In the genomic region with DNA sequence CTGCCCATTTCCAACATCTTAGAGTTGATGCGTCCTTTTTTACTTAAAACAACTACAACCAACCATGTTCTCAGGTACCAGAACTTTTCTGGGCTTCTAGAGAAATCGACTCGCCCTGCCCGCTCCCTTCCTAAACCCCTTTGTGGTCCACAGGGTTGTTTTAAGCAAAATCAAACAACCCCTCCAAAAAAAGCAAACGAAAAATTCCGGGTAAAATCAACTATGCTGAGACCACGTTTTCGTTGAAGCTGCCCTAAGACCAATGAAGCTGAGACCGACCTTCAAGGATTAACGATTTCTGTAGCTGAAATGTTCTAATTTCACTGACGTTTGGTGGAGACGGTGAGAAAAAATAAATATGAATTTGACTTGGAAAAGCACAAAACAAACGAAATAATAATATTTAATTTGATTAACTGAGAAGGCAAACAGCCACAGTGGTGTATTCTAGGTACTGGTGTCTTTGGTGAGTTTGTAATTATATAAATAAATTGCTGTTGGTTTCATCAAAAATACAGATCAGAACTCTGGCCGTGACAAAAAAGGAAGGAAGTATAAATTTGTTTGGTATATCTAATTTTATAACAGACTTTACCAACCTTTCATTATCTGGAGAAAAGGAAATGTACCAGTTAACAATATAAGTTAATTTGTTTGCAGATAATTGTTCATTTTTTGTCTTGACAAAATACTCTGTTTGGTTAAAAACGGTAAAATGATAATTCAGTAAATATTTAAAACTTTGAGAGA, we compare ENCODE assay signal across 8 cellular contexts. TPM values are rescaled to one million over a fixed set of nuclear protein-coding genes. Genes with fewer than 3 reads are reported as not detected.
DNase-seq lines count a peak whose midpoint lies in the region; ATAC-seq and TF ChIP-seq lines count a peak whose summit lies in the region.

No MANE protein-coding gene starts in this region.

- peak overlapping the region; percentile 76 for H3K27ac Mint-ChIP-seq in activated CD4-positive, alpha-beta T cell treated with anti-CD3 and anti-CD28 coated beads, Interleukin-2, amount 10 ng/mL, durations not matched to agents 7 days and 5 days

- H3K79me2 ChIP-seq in OCI-LY3 (ENCODE audit: low read length): peaks cover 48% of the 10 kb centered on the region

- H3K27me3 ChIP-seq in OCI-LY3 (ENCODE audit: low read depth, low read length) (no peaks in the 10 kb centered on the region), spleen (replicated peaks in 1 of 7) (peaks cover 3 to 100% (median 99%) of the 10 kb centered on the region in 7 donors)

- TF ChIP-seq CTCF in OCI-LY3 (IDR thresholded peaks at IDR 0.05; ENCODE audit: low read depth, low read length): no peak
- TF ChIP-seq CTCF in spleen (IDR thresholded peaks at IDR 0.05 in 8 of 11, conservative IDR thresholded peaks at IDR 0.05 in 3 of 11): no peak

- H3K4me1 Mint-ChIP-seq in activated CD4-positive, alpha-beta T cell treated with anti-CD3 and anti-CD28 coated beads, Interleukin-2, amount 10 ng/mL, durations not matched to agents 7 days and 5 days: peaks cover 29% of the 10 kb centered on the region

- CTCF ChIA-PET in activated CD4-positive, alpha-beta T cell treated with anti-CD3 and anti-CD28 coated beads, Interleukin-2, amount 10 ng/mL, durations not matched to agents 7 days and 5 days (lab: Charles Lee): no interaction called here

- peaks cover 5% of the 10 kb centered on the region for H3K36me3 Mint-ChIP-seq in activated CD4-positive, alpha-beta T cell treated with anti-CD3 and anti-CD28 coated beads, Interleukin-2, amount 10 ng/mL, durations not matched to agents 7 days and 5 days (ENCODE audit: low read depth)

- H3K4me2 ChIP-seq in OCI-LY3 (ENCODE audit: low read length): peak overlapping the region; percentile 76

- peaks cover 16% of the 10 kb centered on the region; the same call in 1 of the 2 replicates for H3K4me1 ChIP-seq in OCI-LY3 (ENCODE audit: low read length)
- peaks cover 19 to 40% (median 32%) of the 10 kb centered on the region in 6 donors for H3K4me1 ChIP-seq in spleen

- intact Hi-C loops in spleen (cut with DNase I; ENCODE audit: low total_unique reads): no loop called here

- TF ChIP-seq POLR2A in spleen (IDR thresholded peaks at IDR 0.05): no peak

- H3K9me3 ChIP-seq in OCI-LY3 (ENCODE audit: insufficient read depth, low read length) (no peaks in the 10 kb centered on the region), spleen (peaks cover 0 to 22% (median 0%) of the 10 kb centered on the region in 8 donors)

- H3K36me3 ChIP-seq in OCI-LY3 (replicated peaks; ENCODE audit: low read depth, low read length) (no peaks in the 10 kb centered on the region), spleen (no peaks in the 10 kb centered on the region)

- POLR2A ChIA-PET in activated CD4-positive, alpha-beta T cell treated with anti-CD3 and anti-CD28 coated beads, Interleukin-2, amount 10 ng/mL, durations not matched to agents 7 days and 5 days (lab: Charles Lee): no interaction called here

- DNase-seq in activated CD4-positive, alpha-beta T cell treated with anti-CD3 and anti-CD28 coated beads, Interleukin-2, amount 10 ng/mL, durations not matched to agents 7 days and 5 days: no peak
- DNase-seq in activated CD4-positive, alpha-beta T cell treated with anti-CD3 and anti-CD28 coated beads for 4 hours: no peak
- DNase-seq in fibroblast of peridontal ligament (ENCODE audit: extremely low read depth) (peak; percentile 53), spleen (no peak), activated gamma-delta T cell treated with Interleukin-2 at 50 U/mL for 16 hours (no peak)
- DNase-seq in stimulated activated CD4-positive, alpha-beta T cell treated with anti-CD3 and anti-CD28 coated beads, Interleukin-12 subunit alpha, Interleukin-12 subunit beta, amount 100 ng/mL, for 4 hours: no peak

- peak overlapping the region; percentile 47; the same call in 1 of the 2 replicates for H2AFZ ChIP-seq in OCI-LY3 (ENCODE audit: low read depth, low read length)

- H3K4me3 Mint-ChIP-seq in activated CD4-positive, alpha-beta T cell treated with anti-CD3 and anti-CD28 coated beads, Interleukin-2, amount 10 ng/mL, durations not matched to agents 7 days and 5 days: peak overlapping the region; percentile 74

- peaks cover 67% of the 10 kb centered on the region for H3K27me3 Mint-ChIP-seq in activated CD4-positive, alpha-beta T cell treated with anti-CD3 and anti-CD28 coated beads, Interleukin-2, amount 10 ng/mL, durations not matched to agents 7 days and 5 days

- H3K4me3 ChIP-seq in OCI-LY3 (ENCODE audit: low read length) (peak overlapping the region; percentile 93), spleen (peak overlapping the region in 5 of 8 donors; percentile 28 to 66 (median 36))

- H3K27ac ChIP-seq in OCI-LY3 (ENCODE audit: low read length) (peak overlapping the region; percentile 87), spleen (no peak overlapping the region)

- H3K9ac ChIP-seq in OCI-LY3 (ENCODE audit: low read length): peak overlapping the region; percentile 91

- no peaks in the 10 kb centered on the region for H4K20me1 ChIP-seq in OCI-LY3 (ENCODE audit: insufficient read depth, low read length)

- no peaks in the 10 kb centered on the region for H3K9me3 Mint-ChIP-seq in activated CD4-positive, alpha-beta T cell treated with anti-CD3 and anti-CD28 coated beads, Interleukin-2, amount 10 ng/mL, durations not matched to agents 7 days and 5 days

- no peak for ATAC-seq in GM18861 (IDR thresholded peaks at IDR 0.05; ENCODE audit: unreplicated experiment)

- 1 to 4% (median 3%) methylated on average over 15 of the region's 15 CpGs for WGBS in spleen, 5 donors

RNA-seq across cellular contexts. Expression of a gene that starts 4.7 kb away (rescaled TPM):
- 1 to 10 TPM in 1 of 2 experiments, under 1 TPM in 1; 0.50 to 1.2 TPM for total RNA-seq in activated CD4-positive, alpha-beta T cell treated with anti-CD3 and anti-CD28 coated beads, Interleukin-2, amount 10 ng/mL, durations not matched to agents 7 days and 5 days
- total RNA-seq in spleen: 1 to 10 TPM; 1.0 to 6.8 (median 1.7) TPM
- polyA plus RNA-seq in spleen: 1 to 10 TPM in 1 of 3 donors, under 1 TPM in 2; 0.17 to 2.2 (median 0.22) TPM

RNA-seq across cellular contexts. Expression of a gene that starts 56.8 kb away (rescaled TPM):
- total RNA-seq in activated CD4-positive, alpha-beta T cell treated with anti-CD3 and anti-CD28 coated beads, Interleukin-2, amount 10 ng/mL, durations not matched to agents 7 days and 5 days: 100 to 1,000 TPM; 109 to 143 TPM
- total RNA-seq in spleen: 10 to 100 TPM; 59.2 to 98.7 (median 89.6) TPM
- polyA plus RNA-seq in spleen: 10 to 100 TPM; 67.3 to 89.7 (median 85.7) TPM
